Comparison of ENCODE assay signal across 20 cellular contexts in the genomic region with DNA sequence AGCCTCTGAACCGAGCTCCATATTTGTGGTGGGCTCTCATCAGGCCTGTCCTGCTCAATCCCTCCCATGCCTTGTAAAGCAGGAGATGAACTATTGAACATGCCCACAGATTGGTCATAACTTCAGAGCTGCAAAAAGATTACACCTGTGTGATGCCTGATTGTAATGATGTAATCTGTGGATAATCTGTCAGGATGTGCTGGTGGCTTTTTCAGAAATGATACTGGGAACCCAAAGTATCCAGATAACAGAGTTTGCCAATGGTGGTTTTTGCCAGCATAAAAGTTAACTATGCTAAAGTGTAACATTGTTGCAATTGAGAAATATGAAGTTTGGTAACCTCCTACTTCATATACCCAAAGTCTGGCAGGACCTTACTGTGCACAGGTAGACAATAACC.
A peak's percentile ranks its signal among the peaks of the same experiment; 100 is the strongest.
DNase-seq lines count a peak whose midpoint lies in the region; ATAC-seq, FAIRE-seq and TF ChIP-seq lines count a peak whose summit lies in the region.
"Had no signal": no experiment of that assay in that cellular context is flagged by ENCODE, and none has a peak within 500 bp of the region (broad histone marks: within the 10 kb centered on the region; RNA-seq: fewer than 3 reads in every experiment).

No MANE protein-coding gene starts in this region.

- H3K9ac ChIP-seq in SK-N-MC (ENCODE audit: insufficient read length) = no peak overlapping the region
- H3K9ac ChIP-seq: BLaER1 treated with 17β-estradiol and CSF1 and Interleukin-3, amounts not matched to agents 10 nM and 100 nM had no signal

- ATAC-seq in right lobe of liver = peak; percentile 18 to 68 (median 53)
- ATAC-seq: CD8-positive, alpha-beta T cell had no signal

- no peak overlapping the region for H3K4me3 ChIP-seq in SK-N-MC
- H3K4me3 ChIP-seq in right lobe of liver = no peak overlapping the region
- H3K4me3 ChIP-seq: BLaER1 treated with 17β-estradiol and CSF1 and Interleukin-3, amounts not matched to agents 10 nM and 100 nM had no signal

- H3K27ac ChIP-seq in SK-N-MC = peak overlapping the region; percentile 39
- peak overlapping the region in 2 of 3 donors; percentile 6 to 51 for H3K27ac ChIP-seq in right lobe of liver
- H3K27ac ChIP-seq: BLaER1 treated with 17β-estradiol and CSF1 and Interleukin-3, amounts not matched to agents 10 nM and 100 nM; C4-2B had no signal

- DNase-seq in HTR-8/SVneo (ENCODE audit: insufficient read length, low spot score) = no peak
- no peak for DNase-seq in SK-N-MC (ENCODE audit: low read depth, low spot score)
- DNase-seq in right lobe of liver = no peak
- no peak for DNase-seq in amniotic stem cell (lab: John Stamatoyannopoulos, UW)
- no peak for DNase-seq in NCI-H2227 treated with DMSO at 0.1 percent for 48 hours (lab: John Stamatoyannopoulos, UW)
- DNase-seq: 8988T; AML-193; Caco-2; Calu3; CD4-positive, alpha-beta T cell; CD8-positive, alpha-beta T cell; DMS79 treated with DMSO at 0.1 percent for 48 hours; GF-D8 had no signal

- peaks cover 28% of the 10 kb centered on the region for H3K36me3 ChIP-seq in SK-N-MC (ENCODE audit: insufficient read depth, low read length)
- H3K36me3 ChIP-seq in right lobe of liver = no peaks in the 10 kb centered on the region
- H3K36me3 ChIP-seq: BLaER1 treated with 17β-estradiol and CSF1 and Interleukin-3, amounts not matched to agents 10 nM and 100 nM had no signal

- H3K4me1 ChIP-seq in right lobe of liver = peaks cover 0 to 52% (median 24%) of the 10 kb centered on the region in 4 donors
- H3K4me1 ChIP-seq: BLaER1 treated with 17β-estradiol and CSF1 and Interleukin-3, amounts not matched to agents 10 nM and 100 nM; Caco-2 had no signal

- intact Hi-C loops in right lobe of liver (cut with DNase I) = no loop called here

- FAIRE-seq in HTR-8/SVneo (lab: Jason Lieb, UNC) = peak; percentile 9
- FAIRE-seq: A204.1, D721Med, G401.6, GM12891, GM19239 had no signal

- H3K9me3 ChIP-seq in SK-N-MC (ENCODE audit: low read depth, low read length) (no peaks in the 10 kb centered on the region), right lobe of liver (no peaks in the 10 kb centered on the region)
- H3K9me3 ChIP-seq: Caco-2 had no signal

- no peaks in the 10 kb centered on the region for H3K27me3 ChIP-seq in right lobe of liver
- H3K27me3 ChIP-seq: BLaER1 treated with 17β-estradiol and CSF1 and Interleukin-3, amounts not matched to agents 10 nM and 100 nM had no signal

- TF ChIP-seq CTCF in right lobe of liver (IDR thresholded peaks at IDR 0.05) = no peak

- 71% methylated on average over 1 of the region's 1 CpG for WGBS in right lobe of liver (ENCODE audit: insufficient coverage, low coverage, low lambda C conversion rate, missing lambda C conversion rate)

- peak; percentile 19 for TF ChIP-seq POLR2A in right lobe of liver (IDR thresholded peaks at IDR 0.05)
